In the genomic region with DNA sequence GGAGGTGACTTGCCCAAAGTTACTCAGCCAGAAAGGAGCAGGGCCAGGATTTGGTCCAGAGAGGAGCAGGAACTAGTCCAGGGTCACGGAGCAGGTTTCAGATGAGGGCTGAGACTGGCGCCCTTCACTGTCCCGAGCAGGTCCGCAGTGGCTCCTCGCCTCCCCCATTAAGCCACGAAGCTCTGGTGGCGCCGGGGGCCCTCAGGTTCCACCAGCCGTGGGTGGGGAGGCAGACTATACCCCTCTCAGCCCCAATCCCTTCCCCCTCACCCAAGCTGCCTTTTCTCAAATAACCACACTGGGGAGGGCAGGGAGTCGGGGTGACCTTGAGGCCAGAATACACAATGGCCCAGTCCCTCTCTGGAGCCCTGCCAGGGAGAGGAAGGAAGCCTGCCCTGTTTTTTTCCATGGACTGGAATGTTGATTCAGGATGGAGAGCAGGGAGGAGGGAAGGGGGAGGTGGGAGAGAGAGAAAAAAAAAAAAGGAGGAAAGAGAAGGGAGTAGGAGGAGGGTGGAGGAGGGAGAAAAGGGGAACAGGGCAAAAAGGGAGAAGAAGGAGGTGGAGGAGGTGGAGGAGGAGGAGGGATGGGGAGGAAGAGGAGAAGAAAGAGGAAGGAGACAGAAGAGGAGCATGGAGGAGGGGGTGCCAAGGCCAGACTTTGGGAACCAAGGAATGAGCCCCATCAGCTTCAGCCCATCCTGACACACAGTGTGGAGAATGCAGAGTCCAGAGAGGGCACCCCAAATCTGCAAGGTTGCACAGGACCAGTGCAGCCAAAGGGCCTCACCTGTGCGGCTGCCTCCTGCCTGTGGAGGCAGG, we compare ENCODE assay signal across 1 cellular context.
TF ChIP-seq lines count a peak whose summit lies in the region.

No MANE protein-coding gene starts in this region.

TF ChIP-seq in HepG2, 621 proteins besides CTCF, POLR2A, EP300 and RAD21 (continued from another document):
- TF ChIP-seq, protein P1, sequence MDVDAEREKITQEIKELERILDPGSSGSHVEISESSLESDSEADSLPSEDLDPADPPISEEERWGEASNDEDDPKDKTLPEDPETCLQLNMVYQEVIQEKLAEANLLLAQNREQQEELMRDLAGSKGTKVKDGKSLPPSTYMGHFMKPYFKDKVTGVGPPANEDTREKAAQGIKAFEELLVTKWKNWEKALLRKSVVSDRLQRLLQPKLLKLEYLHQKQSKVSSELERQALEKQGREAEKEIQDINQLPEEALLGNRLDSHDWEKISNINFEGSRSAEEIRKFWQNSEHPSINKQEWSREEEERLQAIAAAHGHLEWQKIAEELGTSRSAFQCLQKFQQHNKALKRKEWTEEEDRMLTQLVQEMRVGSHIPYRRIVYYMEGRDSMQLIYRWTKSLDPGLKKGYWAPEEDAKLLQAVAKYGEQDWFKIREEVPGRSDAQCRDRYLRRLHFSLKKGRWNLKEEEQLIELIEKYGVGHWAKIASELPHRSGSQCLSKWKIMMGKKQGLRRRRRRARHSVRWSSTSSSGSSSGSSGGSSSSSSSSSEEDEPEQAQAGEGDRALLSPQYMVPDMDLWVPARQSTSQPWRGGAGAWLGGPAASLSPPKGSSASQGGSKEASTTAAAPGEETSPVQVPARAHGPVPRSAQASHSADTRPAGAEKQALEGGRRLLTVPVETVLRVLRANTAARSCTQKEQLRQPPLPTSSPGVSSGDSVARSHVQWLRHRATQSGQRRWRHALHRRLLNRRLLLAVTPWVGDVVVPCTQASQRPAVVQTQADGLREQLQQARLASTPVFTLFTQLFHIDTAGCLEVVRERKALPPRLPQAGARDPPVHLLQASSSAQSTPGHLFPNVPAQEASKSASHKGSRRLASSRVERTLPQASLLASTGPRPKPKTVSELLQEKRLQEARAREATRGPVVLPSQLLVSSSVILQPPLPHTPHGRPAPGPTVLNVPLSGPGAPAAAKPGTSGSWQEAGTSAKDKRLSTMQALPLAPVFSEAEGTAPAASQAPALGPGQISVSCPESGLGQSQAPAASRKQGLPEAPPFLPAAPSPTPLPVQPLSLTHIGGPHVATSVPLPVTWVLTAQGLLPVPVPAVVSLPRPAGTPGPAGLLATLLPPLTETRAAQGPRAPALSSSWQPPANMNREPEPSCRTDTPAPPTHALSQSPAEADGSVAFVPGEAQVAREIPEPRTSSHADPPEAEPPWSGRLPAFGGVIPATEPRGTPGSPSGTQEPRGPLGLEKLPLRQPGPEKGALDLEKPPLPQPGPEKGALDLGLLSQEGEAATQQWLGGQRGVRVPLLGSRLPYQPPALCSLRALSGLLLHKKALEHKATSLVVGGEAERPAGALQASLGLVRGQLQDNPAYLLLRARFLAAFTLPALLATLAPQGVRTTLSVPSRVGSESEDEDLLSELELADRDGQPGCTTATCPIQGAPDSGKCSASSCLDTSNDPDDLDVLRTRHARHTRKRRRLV (CRISPR knock-in tag; IDR thresholded peaks at IDR 0.05) = 0 out of 2 replicates have a peak, but pooled peaks have one; percentile 72
- TF ChIP-seq ZNF460 (CRISPR knock-in tag; IDR thresholded peaks at IDR 0.05; ENCODE audit: borderline replicate concordance) = 0 out of 2 replicates have a peak, but pooled peaks have one; percentile 8
- peak; percentile 71; the same call in 1 of the 2 replicates for TF ChIP-seq KDM6A (CRISPR knock-in tag; IDR thresholded peaks at IDR 0.05; ENCODE audit: low read depth)
- no peak for TF ChIP-seq RBM22 (optimal IDR thresholded peaks at IDR 0.05; ENCODE audit: low read length)
- TF ChIP-seq ZFP36L1 (CRISPR knock-in tag; IDR thresholded peaks at IDR 0.05) = no peak
- no peak for TF ChIP-seq ZNF674 (CRISPR knock-in tag; IDR thresholded peaks at IDR 0.05; ENCODE audit: low read depth)
- no peak for TF ChIP-seq CREB1 (IDR thresholded peaks at IDR 0.05)
- 0 out of 2 replicates have a peak, but pooled peaks have one; percentile 38 for TF ChIP-seq CREB1 (CRISPR knock-in tag; IDR thresholded peaks at IDR 0.05)
- TF ChIP-seq ZNF362 (CRISPR knock-in tag; IDR thresholded peaks at IDR 0.05; ENCODE audit: borderline replicate concordance) = peak; percentile 99
- TF ChIP-seq MAX (IDR thresholded peaks at IDR 0.05) = 0 out of 2 replicates have a peak, but pooled peaks have one; percentile 13
- TF ChIP-seq ZNF883 (CRISPR knock-in tag; IDR thresholded peaks at IDR 0.05; ENCODE audit: not compliant biosample characterization) = peak; percentile 43
- TF ChIP-seq, protein P2, sequence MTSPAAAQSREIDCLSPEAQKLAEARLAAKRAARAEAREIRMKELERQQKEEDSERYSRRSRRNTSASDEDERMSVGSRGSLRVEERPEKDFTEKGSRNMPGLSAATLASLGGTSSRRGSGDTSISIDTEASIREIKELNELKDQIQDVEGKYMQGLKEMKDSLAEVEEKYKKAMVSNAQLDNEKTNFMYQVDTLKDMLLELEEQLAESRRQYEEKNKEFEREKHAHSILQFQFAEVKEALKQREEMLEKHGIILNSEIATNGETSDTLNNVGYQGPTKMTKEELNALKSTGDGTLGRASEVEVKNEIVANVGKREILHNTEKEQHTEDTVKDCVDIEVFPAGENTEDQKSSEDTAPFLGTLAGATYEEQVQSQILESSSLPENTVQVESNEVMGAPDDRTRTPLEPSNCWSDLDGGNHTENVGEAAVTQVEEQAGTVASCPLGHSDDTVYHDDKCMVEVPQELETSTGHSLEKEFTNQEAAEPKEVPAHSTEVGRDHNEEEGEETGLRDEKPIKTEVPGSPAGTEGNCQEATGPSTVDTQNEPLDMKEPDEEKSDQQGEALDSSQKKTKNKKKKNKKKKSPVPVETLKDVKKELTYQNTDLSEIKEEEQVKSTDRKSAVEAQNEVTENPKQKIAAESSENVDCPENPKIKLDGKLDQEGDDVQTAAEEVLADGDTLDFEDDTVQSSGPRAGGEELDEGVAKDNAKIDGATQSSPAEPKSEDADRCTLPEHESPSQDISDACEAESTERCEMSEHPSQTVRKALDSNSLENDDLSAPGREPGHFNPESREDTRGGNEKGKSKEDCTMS (CRISPR knock-in tag; conservative IDR thresholded peaks at IDR 0.05) = no peak
- peak; percentile 50; the same call in 1 of the 2 replicates for TF ChIP-seq TFAP4 (IDR thresholded peaks at IDR 0.05; ENCODE audit: borderline replicate concordance, low read depth)
- TF ChIP-seq ZNF558 (CRISPR knock-in tag; IDR thresholded peaks at IDR 0.05; ENCODE audit: borderline replicate concordance) = no peak; the same call in 1 of the 2 replicates
- no peak for TF ChIP-seq ZBTB21 (CRISPR knock-in tag; IDR thresholded peaks at IDR 0.05)
- TF ChIP-seq FOXA3 (CRISPR knock-in tag; IDR thresholded peaks at IDR 0.05) = peak; percentile 86
- no peak for TF ChIP-seq CAMTA2 (CRISPR knock-in tag; IDR thresholded peaks at IDR 0.05; ENCODE audit: borderline replicate concordance)
- TF ChIP-seq, protein P3, sequence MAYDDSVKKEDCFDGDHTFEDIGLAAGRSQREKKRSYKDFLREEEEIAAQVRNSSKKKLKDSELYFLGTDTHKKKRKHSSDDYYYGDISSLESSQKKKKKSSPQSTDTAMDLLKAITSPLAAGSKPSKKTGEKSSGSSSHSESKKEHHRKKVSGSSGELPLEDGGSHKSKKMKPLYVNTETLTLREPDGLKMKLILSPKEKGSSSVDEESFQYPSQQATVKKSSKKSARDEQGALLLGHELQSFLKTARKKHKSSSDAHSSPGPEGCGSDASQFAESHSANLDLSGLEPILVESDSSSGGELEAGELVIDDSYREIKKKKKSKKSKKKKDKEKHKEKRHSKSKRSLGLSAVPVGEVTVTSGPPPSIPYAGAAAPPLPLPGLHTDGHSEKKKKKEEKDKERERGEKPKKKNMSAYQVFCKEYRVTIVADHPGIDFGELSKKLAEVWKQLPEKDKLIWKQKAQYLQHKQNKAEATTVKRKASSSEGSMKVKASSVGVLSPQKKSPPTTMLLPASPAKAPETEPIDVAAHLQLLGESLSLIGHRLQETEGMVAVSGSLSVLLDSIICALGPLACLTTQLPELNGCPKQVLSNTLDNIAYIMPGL (CRISPR knock-in tag; IDR thresholded peaks at IDR 0.05; ENCODE audit: borderline replicate concordance in 1 of 2, low read depth in 1 of 2) = peak; percentile 77
- TF ChIP-seq ZNF652 (CRISPR knock-in tag; IDR thresholded peaks at IDR 0.05; ENCODE audit: borderline replicate concordance, low read depth) = no peak
- TF ChIP-seq MATR3 (CRISPR knock-in tag; IDR thresholded peaks at IDR 0.05) = no peak
- no peak for TF ChIP-seq SOX13 (IDR thresholded peaks at IDR 0.05)
- TF ChIP-seq SOX13 (CRISPR knock-in tag; conservative IDR thresholded peaks at IDR 0.05 in 1 of 2, IDR thresholded peaks at IDR 0.05 in 1 of 2) = peak in 1 of 2 experiments; percentile 89; a peak in 2 of 4 replicates
- TF ChIP-seq PITX1 (CRISPR knock-in tag; IDR thresholded peaks at IDR 0.05) = peak; percentile 78
- peak; percentile 36; the same call in 1 of the 2 replicates for TF ChIP-seq ELF1 (CRISPR knock-in tag; IDR thresholded peaks at IDR 0.05)
